ENCODE assay signal across 2 cellular contexts in the genomic region with DNA sequence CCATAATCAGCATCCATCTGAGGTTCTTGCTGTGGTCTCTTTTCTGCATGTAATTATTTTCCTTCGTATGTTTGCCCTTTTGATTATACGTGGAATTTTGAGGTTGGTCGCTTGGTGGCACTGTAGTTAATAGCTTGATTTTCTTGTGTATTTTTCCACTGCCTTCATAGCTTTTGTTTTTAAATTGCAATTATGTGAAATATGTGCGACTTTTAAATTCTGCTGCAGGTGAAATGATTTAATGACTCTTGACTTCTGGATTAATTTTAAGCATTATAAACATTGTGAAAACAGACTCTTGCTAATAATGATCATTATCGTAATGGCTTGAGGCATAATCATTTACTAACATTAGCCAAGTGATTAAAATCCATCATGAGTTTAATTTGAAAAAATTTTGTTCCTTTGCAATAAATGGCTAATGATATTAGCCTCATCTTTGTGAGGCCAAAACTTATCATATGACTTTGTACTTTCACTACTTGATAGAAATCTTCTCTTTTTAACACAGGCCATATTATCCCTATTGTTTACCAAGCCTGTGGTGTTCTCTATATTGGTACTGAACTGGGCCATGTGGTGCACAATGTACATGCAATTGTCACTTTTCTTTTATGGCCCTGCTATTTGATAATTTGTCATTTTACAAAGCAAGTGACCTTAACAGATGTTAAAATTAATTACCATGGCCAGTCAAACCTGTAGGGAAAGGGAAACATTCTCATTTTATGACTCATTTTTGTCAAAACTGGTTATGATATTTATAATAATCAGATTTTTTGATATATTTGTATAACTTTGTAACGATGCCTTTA.
TF ChIP-seq lines count a peak whose summit lies in the region.

No MANE protein-coding gene starts in this region.

TF ChIP-seq in SK-N-SH, 30 proteins besides CTCF, POLR2A, EP300 and RAD21:
- TF ChIP-seq TAF1 (IDR thresholded peaks at IDR 0.05; ENCODE audit: borderline replicate concordance, low read depth, low read length), result no peak
- peak; percentile 2; the same call in 1 of the 2 replicates for TF ChIP-seq FOXM1 (IDR thresholded peaks at IDR 0.05; ENCODE audit: low read depth)
- no peak for TF ChIP-seq YY1 (IDR thresholded peaks at IDR 0.05; ENCODE audit: low read depth)
- TF ChIP-seq FOXJ3 (CRISPR knock-in tag; IDR thresholded peaks at IDR 0.05), result no peak
- no peak for TF ChIP-seq FOSL2 (IDR thresholded peaks at IDR 0.05; ENCODE audit: borderline replicate concordance, low read depth)
- TF ChIP-seq ELF1 (IDR thresholded peaks at IDR 0.05), result no peak
- 0 out of 2 replicates have a peak, but pooled peaks have one; percentile 14 for TF ChIP-seq GATA2 (CRISPR knock-in tag; IDR thresholded peaks at IDR 0.05)
- no peak for TF ChIP-seq CHD2 (IDR thresholded peaks at IDR 0.05; ENCODE audit: low read length, partially characterized antibody)
- TF ChIP-seq MEF2A (IDR thresholded peaks at IDR 0.05; ENCODE audit: borderline replicate concordance, low read depth), result no peak
- no peak for TF ChIP-seq MXI1 (IDR thresholded peaks at IDR 0.05; ENCODE audit: low read depth, low read length)
- no peak for TF ChIP-seq EZH2phosphoT487 (IDR thresholded peaks at IDR 0.05; ENCODE audit: borderline replicate concordance, low read depth)
- TF ChIP-seq SIN3A (IDR thresholded peaks at IDR 0.05; ENCODE audit: borderline replicate concordance, low read depth, low read length), result no peak
- TF ChIP-seq, protein P1, sequence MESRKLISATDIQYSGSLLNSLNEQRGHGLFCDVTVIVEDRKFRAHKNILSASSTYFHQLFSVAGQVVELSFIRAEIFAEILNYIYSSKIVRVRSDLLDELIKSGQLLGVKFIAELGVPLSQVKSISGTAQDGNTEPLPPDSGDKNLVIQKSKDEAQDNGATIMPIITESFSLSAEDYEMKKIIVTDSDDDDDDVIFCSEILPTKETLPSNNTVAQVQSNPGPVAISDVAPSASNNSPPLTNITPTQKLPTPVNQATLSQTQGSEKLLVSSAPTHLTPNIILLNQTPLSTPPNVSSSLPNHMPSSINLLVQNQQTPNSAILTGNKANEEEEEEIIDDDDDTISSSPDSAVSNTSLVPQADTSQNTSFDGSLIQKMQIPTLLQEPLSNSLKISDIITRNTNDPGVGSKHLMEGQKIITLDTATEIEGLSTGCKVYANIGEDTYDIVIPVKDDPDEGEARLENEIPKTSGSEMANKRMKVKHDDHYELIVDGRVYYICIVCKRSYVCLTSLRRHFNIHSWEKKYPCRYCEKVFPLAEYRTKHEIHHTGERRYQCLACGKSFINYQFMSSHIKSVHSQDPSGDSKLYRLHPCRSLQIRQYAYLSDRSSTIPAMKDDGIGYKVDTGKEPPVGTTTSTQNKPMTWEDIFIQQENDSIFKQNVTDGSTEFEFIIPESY (IDR thresholded peaks at IDR 0.05; ENCODE audit: borderline replicate concordance, low read depth), result no peak
- peak; percentile 63 for TF ChIP-seq SMC3 (IDR thresholded peaks at IDR 0.05; ENCODE audit: low read depth, low read length)

TF ChIP-seq in H1, 55 proteins besides CTCF, POLR2A, EP300 and RAD21:
- TF ChIP-seq ATF3 (IDR thresholded peaks at IDR 0.05; ENCODE audit: insufficient read depth, low read depth, low read length) (no peak), TEAD4 (IDR thresholded peaks at IDR 0.05; ENCODE audit: low read depth, low read length) (0 out of 2 replicates have a peak, but pooled peaks have one; percentile 11)
